In the genomic region with DNA sequence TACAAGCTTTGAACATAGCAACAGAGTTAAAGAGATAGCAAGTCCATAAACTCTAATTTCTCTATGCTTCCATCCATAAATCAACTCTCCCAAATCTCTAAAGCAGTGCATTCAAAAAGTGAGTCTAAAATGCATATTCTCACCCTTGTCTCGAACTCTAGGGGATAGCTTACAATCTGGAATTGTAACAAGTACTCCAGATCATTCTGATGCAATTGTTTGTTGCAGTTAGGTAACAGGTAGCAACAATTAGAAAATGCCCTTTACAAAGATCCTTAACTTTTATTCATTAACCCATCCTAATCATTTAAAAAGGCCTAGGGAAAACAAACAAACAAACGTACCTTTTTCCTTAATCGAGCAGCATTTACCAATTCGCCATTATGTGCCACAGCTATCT, we compare ENCODE assay signal across 36 cellular contexts.
"Had no signal": no experiment of that assay in that cellular context is flagged by ENCODE, and none has a peak within 500 bp of the region (broad histone marks: within the 10 kb centered on the region; RNA-seq: fewer than 3 reads in every experiment).

No MANE protein-coding gene starts in this region.

- H3K9me3 ChIP-seq: adrenal gland, body of pancreas, esophagus muscularis mucosa, gastrocnemius medialis, heart left ventricle had no signal

- H3K4me3 Mint-ChIP-seq: activated CD4-positive, alpha-beta memory T cell treated with anti-CD3 and anti-CD28 coated beads, Interleukin-2, amount 10 ng/mL, durations not matched to agents 7 days and 5 days; activated CD4-positive, alpha-beta T cell treated with anti-CD3 and anti-CD28 coated beads for 36 hours; activated CD4-positive, alpha-beta T cell treated with anti-CD3 and anti-CD28 coated beads, Interleukin-2, amount 10 ng/mL, durations not matched to agents 24 days and 14 days; activated naive CD4-positive, alpha-beta T cell treated with anti-CD3 and anti-CD28 coated beads, Interleukin-2, amount 50 U/mL, for 24 hours; activated naive CD8-positive, alpha-beta T cell treated with anti-CD3 and anti-CD28 coated beads for 36 hours; activated naive CD8-positive, alpha-beta T cell treated with anti-CD3 and anti-CD28 coated beads, Interleukin-2, amount 50 U/mL, for 24 hours; activated T-cell treated with anti-CD3 and anti-CD28 coated beads, Interleukin-2, amount 50 U/mL, for 24 hours; activated T-cell treated with anti-CD3 and anti-CD28 coated beads, Interleukin-2, amount 50 U/mL, for 72 hours; dendritic cell treated with granulocyte-macrophage colony-stimulating factor and Interleukin-4, amounts not matched to agents 40 ng/mL and 50 ng/mL, for 4 days; T-helper 17 cell; T-helper 2 cell treated with Interferon-gamma antibody and Interleukin-4, amounts not matched to agents 5 μg/mL and 100 μg/mL, for 36 hours had no signal

- DNase-seq: activated CD4-positive, alpha-beta memory T cell treated with anti-CD3 and anti-CD28 coated beads, Interleukin-2, amount 10 ng/mL, durations not matched to agents 7 days and 5 days; activated CD4-positive, alpha-beta T cell treated with anti-CD3 and anti-CD28 coated beads for 36 hours; activated CD4-positive, alpha-beta T cell treated with anti-CD3 and anti-CD28 coated beads, Interleukin-2, amount 10 ng/mL, durations not matched to agents 24 days and 14 days; activated CD4-positive, CD25-positive, alpha-beta regulatory T cell; activated CD4-positive, CD25-positive, alpha-beta regulatory T cell treated with anti-CD3 and anti-CD28 coated beads, Interleukin-2, amount 50 U/mL, for 72 hours; activated CD8-positive, alpha-beta memory T cell treated with anti-CD3 and anti-CD28 coated beads, Interleukin-2, amount 50 U/mL, for 48 hours; activated gamma-delta T cell; activated naive CD4-positive, alpha-beta T cell; activated naive CD8-positive, alpha-beta T cell treated with anti-CD3 and anti-CD28 coated beads for 36 hours; activated naive CD8-positive, alpha-beta T cell treated with anti-CD3 and anti-CD28 coated beads, Interleukin-2, amount 50 U/mL, for 24 hours; activated T-cell treated with anti-CD3 and anti-CD28 coated beads for 4 hours; activated T-cell treated with anti-CD3 and anti-CD28 coated beads, Interleukin-2, amount 50 U/mL, for 24 hours; activated T-cell treated with anti-CD3 and anti-CD28 coated beads, Interleukin-2, amount 50 U/mL, for 72 hours; adrenal gland; amygdala; aorta; body of pancreas; central memory CD4-positive, alpha-beta T cell; cerebellar nuclear complex; dorsolateral prefrontal cortex; effector memory CD4-positive, alpha-beta T cell; erythroblast; foreskin keratinocyte; gastrocnemius medialis; glutamatergic neuron; heart left ventricle; T-helper 1 cell; T-helper 17 cell; T1000; WERI-Rb-1 had no signal

- H3K9me3 Mint-ChIP-seq: activated CD4-positive, alpha-beta memory T cell treated with anti-CD3 and anti-CD28 coated beads, Interleukin-2, amount 10 ng/mL, durations not matched to agents 7 days and 5 days; activated CD4-positive, alpha-beta T cell treated with anti-CD3 and anti-CD28 coated beads, Interleukin-2, amount 10 ng/mL, durations not matched to agents 24 days and 14 days; activated naive CD4-positive, alpha-beta T cell treated with anti-CD3 and anti-CD28 coated beads, Interleukin-2, amount 50 U/mL, for 24 hours; activated naive CD8-positive, alpha-beta T cell treated with anti-CD3 and anti-CD28 coated beads for 36 hours; activated naive CD8-positive, alpha-beta T cell treated with anti-CD3 and anti-CD28 coated beads, Interleukin-2, amount 50 U/mL, for 24 hours; activated T-cell treated with anti-CD3 and anti-CD28 coated beads, Interleukin-2, amount 50 U/mL, for 24 hours; activated T-cell treated with anti-CD3 and anti-CD28 coated beads, Interleukin-2, amount 50 U/mL, for 72 hours; dendritic cell treated with granulocyte-macrophage colony-stimulating factor and Interleukin-4, amounts not matched to agents 40 ng/mL and 50 ng/mL, for 4 days; T-helper 2 cell treated with Interferon-gamma antibody and Interleukin-4, amounts not matched to agents 5 μg/mL and 100 μg/mL, for 36 hours had no signal

- H3K27ac Mint-ChIP-seq: activated CD4-positive, alpha-beta memory T cell treated with anti-CD3 and anti-CD28 coated beads, Interleukin-2, amount 10 ng/mL, durations not matched to agents 7 days and 5 days; activated CD4-positive, alpha-beta T cell treated with anti-CD3 and anti-CD28 coated beads for 36 hours; activated CD4-positive, alpha-beta T cell treated with anti-CD3 and anti-CD28 coated beads, Interleukin-2, amount 10 ng/mL, durations not matched to agents 24 days and 14 days; activated naive CD4-positive, alpha-beta T cell treated with anti-CD3 and anti-CD28 coated beads, Interleukin-2, amount 50 U/mL, for 24 hours; activated naive CD8-positive, alpha-beta T cell treated with anti-CD3 and anti-CD28 coated beads for 36 hours; activated T-cell treated with anti-CD3 and anti-CD28 coated beads, Interleukin-2, amount 50 U/mL, for 72 hours; dendritic cell treated with granulocyte-macrophage colony-stimulating factor and Interleukin-4, amounts not matched to agents 40 ng/mL and 50 ng/mL, for 4 days; T-helper 17 cell; T-helper 2 cell treated with Interferon-gamma antibody and Interleukin-4, amounts not matched to agents 5 μg/mL and 100 μg/mL, for 36 hours had no signal

- H3K4me3 ChIP-seq: adrenal gland, body of pancreas, cardiac muscle cell, coronary artery, dorsolateral prefrontal cortex, esophagus muscularis mucosa, gastrocnemius medialis, heart left ventricle had no signal

- H3K27me3 ChIP-seq: adrenal gland, body of pancreas, cardiac muscle cell, dorsolateral prefrontal cortex, esophagus muscularis mucosa, foreskin keratinocyte, gastrocnemius medialis, heart left ventricle had no signal

- H3K27ac ChIP-seq: adrenal gland, body of pancreas, cardiac muscle cell, coronary artery, dorsolateral prefrontal cortex, esophagus muscularis mucosa, foreskin keratinocyte, gastrocnemius medialis, heart left ventricle, WERI-Rb-1 had no signal

- H3K36me3 ChIP-seq: adrenal gland had no signal

- H3K27me3 Mint-ChIP-seq: activated CD4-positive, alpha-beta memory T cell treated with anti-CD3 and anti-CD28 coated beads, Interleukin-2, amount 10 ng/mL, durations not matched to agents 7 days and 5 days; activated CD4-positive, alpha-beta T cell treated with anti-CD3 and anti-CD28 coated beads for 36 hours; activated CD4-positive, alpha-beta T cell treated with anti-CD3 and anti-CD28 coated beads, Interleukin-2, amount 10 ng/mL, durations not matched to agents 24 days and 14 days; activated naive CD4-positive, alpha-beta T cell treated with anti-CD3 and anti-CD28 coated beads, Interleukin-2, amount 50 U/mL, for 24 hours; activated naive CD8-positive, alpha-beta T cell treated with anti-CD3 and anti-CD28 coated beads for 36 hours; activated naive CD8-positive, alpha-beta T cell treated with anti-CD3 and anti-CD28 coated beads, Interleukin-2, amount 50 U/mL, for 24 hours; activated T-cell treated with anti-CD3 and anti-CD28 coated beads, Interleukin-2, amount 50 U/mL, for 24 hours; dendritic cell treated with granulocyte-macrophage colony-stimulating factor and Interleukin-4, amounts not matched to agents 40 ng/mL and 50 ng/mL, for 4 days; T-helper 17 cell had no signal

- ATAC-seq: activated CD4-positive, alpha-beta T cell treated with anti-CD3 and anti-CD28 coated beads for 36 hours; activated naive CD8-positive, alpha-beta T cell treated with anti-CD3 and anti-CD28 coated beads, Interleukin-2, amount 50 U/mL, for 24 hours; activated T-cell treated with anti-CD3 and anti-CD28 coated beads, Interleukin-2, amount 50 U/mL, for 72 hours; body of pancreas; foreskin keratinocyte; gastrocnemius medialis; heart left ventricle; T-helper 17 cell had no signal
